In genomic region chr7:47326220-47326619, GRCh38 we compare ENCODE assay signal across 11 cellular contexts.
DNase-seq lines count a peak whose midpoint lies in the region; ATAC-seq, FAIRE-seq and TF ChIP-seq lines count a peak whose summit lies in the region.
"Had no signal": no experiment of that assay in that cellular context is flagged by ENCODE, and none has a peak within 500 bp of the region (broad histone marks: within the 10 kb centered on the region; RNA-seq: fewer than 3 reads in every experiment).

No MANE protein-coding gene starts in this region.

- peak overlapping the region in 1 of 2 donors; percentile 42 for H3K27ac ChIP-seq in kidney (ENCODE audit: low read depth in 2 of 2, low read length in 2 of 2)

- H3K36me3 Mint-ChIP-seq in activated T-cell treated with anti-CD3 and anti-CD28 coated beads, Interleukin-2, amount 50 U/mL, for 4 hours (ENCODE audit: insufficient read depth) = no peaks in the 10 kb centered on the region
- H3K36me3 Mint-ChIP-seq in brain = peaks cover 23% of the 10 kb centered on the region
- peaks cover 17% of the 10 kb centered on the region for H3K36me3 Mint-ChIP-seq in type B pancreatic cell
- no peaks in the 10 kb centered on the region for H3K36me3 Mint-ChIP-seq in immature natural killer cell
- H3K36me3 Mint-ChIP-seq: CD4-positive, CD25-positive, alpha-beta regulatory T cell had no signal

- no peak overlapping the region for H3K4me3 ChIP-seq in kidney (ENCODE audit: low read length in 2 of 2)
- H3K4me3 ChIP-seq: body of pancreas had no signal

- ATAC-seq in activated T-cell treated with anti-CD3 and anti-CD28 coated beads, Interleukin-2, amount 50 U/mL, for 4 hours = peak; percentile 25 to 50
- ATAC-seq: body of pancreas had no signal

- peaks cover 39% of the 10 kb centered on the region in 2 donors for H3K4me1 ChIP-seq in kidney (ENCODE audit: control insufficient read depth in 1 of 2, insufficient read depth in 1 of 2, low read depth in 1 of 2, low read length in 2 of 2)

- H3K4me1 Mint-ChIP-seq in activated T-cell treated with anti-CD3 and anti-CD28 coated beads, Interleukin-2, amount 50 U/mL, for 4 hours (ENCODE audit: low read depth) = no peaks in the 10 kb centered on the region
- H3K4me1 Mint-ChIP-seq in brain (peaks cover 56% of the 10 kb centered on the region), type B pancreatic cell (ENCODE audit: unreplicated experiment) (peaks cover 33% of the 10 kb centered on the region), immature natural killer cell (no peaks in the 10 kb centered on the region)
- H3K4me1 Mint-ChIP-seq: CD4-positive, CD25-positive, alpha-beta regulatory T cell had no signal

- no peaks in the 10 kb centered on the region for H3K27me3 Mint-ChIP-seq in activated T-cell treated with anti-CD3 and anti-CD28 coated beads, Interleukin-2, amount 50 U/mL, for 4 hours (ENCODE audit: low read depth)
- H3K27me3 Mint-ChIP-seq in brain (peaks cover 4% of the 10 kb centered on the region), type B pancreatic cell (no peaks in the 10 kb centered on the region), immature natural killer cell (ENCODE audit: low read depth in 3 of 3) (peaks cover 0 to 2% (median 0%) of the 10 kb centered on the region in 3 donors)
- H3K27me3 Mint-ChIP-seq: CD4-positive, CD25-positive, alpha-beta regulatory T cell had no signal

- H3K27ac Mint-ChIP-seq in brain (peak overlapping the region in 4 of 5 experiments; percentile 85 to 96 (median 94)), type B pancreatic cell (no peak overlapping the region), immature natural killer cell (no peak overlapping the region)
- H3K27ac Mint-ChIP-seq: CD4-positive, CD25-positive, alpha-beta regulatory T cell had no signal

- intact Hi-C loops in kidney (cut with DNase I) = no loop called here

- no peak for DNase-seq in activated T-cell treated with anti-CD3 and anti-CD28 coated beads, Interleukin-2, amount 50 U/mL, for 4 hours
- no peak for DNase-seq in activated T-cell treated with anti-CD3 and anti-CD28 coated beads, Interleukin-2, amount 50 U/mL, for 1 hour
- DNase-seq in kidney (no peak), type B pancreatic cell (ENCODE audit: extremely low spot score, unreplicated experiment) (no peak), T1000 (lab: John Stamatoyannopoulos, UW) (no peak), immature natural killer cell (no peak), NCI-H446 (lab: John Stamatoyannopoulos, UW) (no peak)
- DNase-seq: activated CD4-positive, CD25-positive, alpha-beta regulatory T cell treated with anti-CD3 and anti-CD28 coated beads, Interleukin-2, amount 50 U/mL, for 72 hours; CD4-positive, CD25-positive, alpha-beta regulatory T cell had no signal

- H3K9ac ChIP-seq in kidney (ENCODE audit: low read length in 2 of 2) = no peak overlapping the region

- H3K36me3 ChIP-seq in kidney (ENCODE audit: control insufficient read depth in 1 of 2, insufficient read depth in 2 of 2, low read length in 2 of 2) = peaks cover 1 to 9% of the 10 kb centered on the region in 2 donors

- H3K9me3 Mint-ChIP-seq in activated T-cell treated with anti-CD3 and anti-CD28 coated beads, Interleukin-2, amount 50 U/mL, for 4 hours = no peaks in the 10 kb centered on the region
- H3K9me3 Mint-ChIP-seq in brain = peaks cover 0 to 8% (median 0%) of the 10 kb centered on the region in 5 experiments
- no peaks in the 10 kb centered on the region for H3K9me3 Mint-ChIP-seq in type B pancreatic cell
- H3K9me3 Mint-ChIP-seq in immature natural killer cell = peaks cover 0 to 2% (median 0%) of the 10 kb centered on the region in 6 donors

- TF ChIP-seq CTCF in brain (conservative IDR thresholded peaks at IDR 0.05) (peak in 1 of 2 experiments; percentile 28), kidney (IDR thresholded peaks at IDR 0.05; ENCODE audit: borderline replicate concordance, extremely low read depth, insufficient read depth) (peak; percentile 7), type B pancreatic cell (conservative IDR thresholded peaks at IDR 0.05) (peak; percentile 60)

- no peak overlapping the region for H3K4me3 Mint-ChIP-seq in activated T-cell treated with anti-CD3 and anti-CD28 coated beads, Interleukin-2, amount 50 U/mL, for 4 hours
- H3K4me3 Mint-ChIP-seq in brain (peak overlapping the region in 3 of 5 experiments; percentile 78 to 84 (median 78)), type B pancreatic cell (no peak overlapping the region), immature natural killer cell (no peak overlapping the region)
- H3K4me3 Mint-ChIP-seq: CD4-positive, CD25-positive, alpha-beta regulatory T cell had no signal

- H3K9me3 ChIP-seq in kidney (ENCODE audit: control insufficient read depth in 1 of 2, low read length in 2 of 2) = no peaks in the 10 kb centered on the region
- H3K9me3 ChIP-seq: body of pancreas had no signal

- no peak for FAIRE-seq in kidney (lab: Jason Lieb, UNC)

Comparison
In these comparisons a context has a peak if more than half of its experiments do, and no peak if none do; other contexts are left out.
1. H3K4me3 Mint-ChIP-seq: peak in brain (3 of 5); none in activated T-cell treated with anti-CD3 and anti-CD28 coated beads, Interleukin-2, amount 50 U/mL, for 4 hours (single experiment), type B pancreatic cell (single experiment) and immature natural killer cell (0 of 5).
2. H3K27ac Mint-ChIP-seq: peak in brain (4 of 5); none in type B pancreatic cell (single experiment) and immature natural killer cell (0 of 6).